1 cellular context compared by ENCODE assay signal in the genomic region with DNA sequence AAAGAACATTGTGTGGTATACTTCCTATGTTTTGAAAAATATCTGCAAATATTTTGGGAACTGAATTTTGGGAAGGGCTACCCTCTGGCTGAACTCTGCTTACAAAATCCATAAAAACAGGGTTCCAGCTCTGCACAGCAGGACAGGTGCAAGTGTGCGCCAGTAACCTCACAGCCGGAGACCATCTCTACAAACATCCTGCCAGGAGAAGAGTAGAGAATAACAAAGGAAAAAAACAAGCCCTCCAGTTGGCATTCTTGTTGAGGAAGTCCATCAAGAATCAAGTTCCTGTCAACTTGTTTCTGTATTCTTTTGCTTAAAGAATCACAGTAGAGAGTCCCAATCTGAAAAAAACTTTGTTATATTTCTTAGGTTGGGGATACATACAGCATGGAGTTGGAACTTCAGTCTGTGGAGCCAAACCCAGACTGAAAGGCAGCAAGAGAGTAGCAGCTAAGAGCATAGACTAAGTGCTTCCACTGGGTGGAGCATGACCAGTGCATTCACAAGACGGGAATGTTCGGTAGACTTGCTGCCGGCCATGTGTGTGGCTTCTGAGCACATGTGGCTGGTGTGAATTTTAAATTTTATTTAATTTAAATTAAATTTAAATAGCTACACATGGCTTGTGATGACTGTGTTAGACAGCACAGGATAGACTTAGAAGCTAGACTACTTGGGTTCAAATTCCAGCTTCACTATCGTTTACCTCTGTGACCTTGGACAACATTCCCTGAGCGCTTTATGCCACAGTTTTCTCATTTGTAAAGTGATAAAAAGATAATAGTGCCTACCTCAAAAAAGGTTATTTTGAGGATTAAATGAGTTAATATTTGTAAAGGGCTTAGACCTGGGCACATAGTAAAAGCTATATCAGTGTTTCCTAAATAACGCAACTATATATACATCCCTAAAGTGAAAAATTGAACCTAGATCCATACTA.
A peak's percentile ranks its signal among the peaks of the same experiment; 100 is the strongest.
TF ChIP-seq lines count a peak whose summit lies in the region.

No MANE protein-coding gene starts in this region.

TF ChIP-seq in GM23338, 12 proteins besides CTCF, POLR2A, EP300 and RAD21 (continued from another document):
- peak; percentile 84 for TF ChIP-seq ZNF462 (CRISPR knock-in tag; IDR thresholded peaks at IDR 0.05)
- no peak for TF ChIP-seq ZNF331 (CRISPR knock-in tag; IDR thresholded peaks at IDR 0.05; ENCODE audit: low read depth)
